ENCODE assay signal across 2 cellular contexts in the genomic region with DNA sequence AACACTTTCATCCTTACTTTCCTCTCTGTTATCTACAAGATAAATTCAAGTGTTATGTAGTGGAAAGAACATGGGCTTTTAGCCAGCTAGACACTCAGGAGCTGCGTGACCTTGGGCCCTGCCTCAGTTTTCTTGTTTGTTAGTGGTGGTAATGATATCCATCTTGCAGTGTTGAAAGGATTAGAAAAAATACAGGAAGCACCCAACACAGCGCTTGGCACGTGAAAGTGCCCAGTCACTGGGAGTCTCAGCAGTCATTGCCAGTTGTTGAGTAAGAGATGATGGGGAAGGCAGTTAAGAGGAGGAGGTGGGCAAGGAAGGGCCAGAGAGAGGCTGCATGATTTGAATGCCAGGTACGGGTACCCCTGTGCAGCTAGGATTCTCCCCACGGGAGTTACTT.
A peak's percentile ranks its signal among the peaks of the same experiment; 100 is the strongest.
TF ChIP-seq lines count a peak whose summit lies in the region.

No MANE protein-coding gene starts in this region.

TF ChIP-seq in HEK293, 187 proteins besides CTCF, POLR2A, EP300 and RAD21:
- TF ChIP-seq ZNF571 (tag by site-specific recombination; IDR thresholded peaks at IDR 0.05) (no peak), OSR2 (tag by site-specific recombination; IDR thresholded peaks at IDR 0.05) (peak; percentile 31; the same call in 1 of the 2 replicates)

TF ChIP-seq in GM12878, 131 proteins besides CTCF, POLR2A, EP300 and RAD21:
- TF ChIP-seq BACH1 (IDR thresholded peaks at IDR 0.05; ENCODE audit: borderline replicate concordance) (no peak), NFIC (IDR thresholded peaks at IDR 0.05; ENCODE audit: low read depth, low read length) (no peak), MXI1 (IDR thresholded peaks at IDR 0.05; ENCODE audit: low read depth, low read length) (no peak), CREM (IDR thresholded peaks at IDR 0.05; ENCODE audit: low read depth) (no peak), SMAD5 (IDR thresholded peaks at IDR 0.05; ENCODE audit: low read depth) (no peak)
- TF ChIP-seq, protein P1, sequence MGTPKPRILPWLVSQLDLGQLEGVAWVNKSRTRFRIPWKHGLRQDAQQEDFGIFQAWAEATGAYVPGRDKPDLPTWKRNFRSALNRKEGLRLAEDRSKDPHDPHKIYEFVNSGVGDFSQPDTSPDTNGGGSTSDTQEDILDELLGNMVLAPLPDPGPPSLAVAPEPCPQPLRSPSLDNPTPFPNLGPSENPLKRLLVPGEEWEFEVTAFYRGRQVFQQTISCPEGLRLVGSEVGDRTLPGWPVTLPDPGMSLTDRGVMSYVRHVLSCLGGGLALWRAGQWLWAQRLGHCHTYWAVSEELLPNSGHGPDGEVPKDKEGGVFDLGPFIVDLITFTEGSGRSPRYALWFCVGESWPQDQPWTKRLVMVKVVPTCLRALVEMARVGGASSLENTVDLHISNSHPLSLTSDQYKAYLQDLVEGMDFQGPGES (IDR thresholded peaks at IDR 0.05) = no peak
- TF ChIP-seq, protein P2, sequence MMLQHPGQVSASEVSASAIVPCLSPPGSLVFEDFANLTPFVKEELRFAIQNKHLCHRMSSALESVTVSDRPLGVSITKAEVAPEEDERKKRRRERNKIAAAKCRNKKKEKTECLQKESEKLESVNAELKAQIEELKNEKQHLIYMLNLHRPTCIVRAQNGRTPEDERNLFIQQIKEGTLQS (IDR thresholded peaks at IDR 0.05; ENCODE audit: borderline replicate concordance, extremely low read depth, low read depth, low read length) = no peak
